ENCODE assay signal across 6 cellular contexts in the genomic region with DNA sequence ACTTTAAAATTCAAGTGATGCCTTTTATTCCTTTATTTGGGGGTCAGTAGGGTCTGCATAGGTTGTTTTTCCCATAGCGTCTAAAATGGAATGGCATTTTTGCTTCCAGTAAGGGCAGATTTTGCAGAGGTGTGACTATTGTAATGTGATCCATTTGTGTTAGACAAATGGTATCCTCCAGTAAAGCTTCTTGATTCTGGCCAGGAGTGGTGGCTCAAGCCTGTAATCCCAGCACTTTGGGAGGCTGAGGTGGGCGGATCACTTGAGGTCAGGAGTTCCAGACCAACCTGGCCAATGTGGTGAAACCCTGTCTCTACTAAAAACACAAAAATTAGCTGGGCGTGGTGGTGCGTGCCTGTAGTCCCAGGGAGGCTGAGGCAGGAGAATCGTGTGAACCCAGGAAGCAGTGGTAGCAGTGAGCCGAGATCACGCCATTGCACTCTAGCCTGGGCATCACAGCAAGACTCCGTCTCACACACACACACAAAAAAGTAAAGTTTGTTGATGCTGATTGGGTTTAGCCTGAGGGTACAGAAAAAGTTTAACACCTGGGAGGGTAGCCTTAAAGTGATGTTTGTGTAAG. TPM values are rescaled to one million over a fixed set of nuclear protein-coding genes. Genes with fewer than 3 reads are reported as not detected.
A peak's percentile ranks its signal among the peaks of the same experiment; 100 is the strongest.
DNase-seq lines count a peak whose midpoint lies in the region; TF ChIP-seq lines count a peak whose summit lies in the region.
"Not testable (repeated sequence)": the region's sequence is repeated elsewhere in the genome, so short reads cannot be mapped to it uniquely, and the experiment has no call there.

No MANE protein-coding gene starts in this region.

- POLR2A ChIA-PET in PC-9 (lab: Charles Lee; ENCODE audit: unreplicated experiment): interaction anchor here (0.7 to 1.0 kb wide), 3 partner anchors 17 to 220 kb away, joined by 3 to 4 read pairs (median 3); partner anchors contain the start of gene CLIC1

- H3K4me1 ChIP-seq in BLaER1: peaks cover 53% of the 10 kb centered on the region
- peaks cover 45% of the 10 kb centered on the region for H3K4me1 ChIP-seq in PC-9 (replicated peaks; ENCODE audit: insufficient read depth)
- peaks cover 24 to 55% of the 10 kb centered on the region in 2 donors for H3K4me1 ChIP-seq in adrenal gland (replicated peaks in 1 of 2)
- H3K4me1 ChIP-seq in fibroblast of lung (ENCODE audit: control insufficient read depth, extremely low read depth, insufficient read depth, low read length); mesodermal cell (ENCODE audit: control insufficient read depth, insufficient read depth, low read length, poor library complexity, severe bottlenecking): not testable (repeated sequence)

- DNase-seq in PC-9: peak; percentile 53 to 55
- DNase-seq in adrenal gland: peak in 2 of 7 donors; percentile 17 to 45
- not testable (repeated sequence) for DNase-seq in fibroblast of lung (ENCODE audit: low read depth in 2 of 2)
- DNase-seq in stimulated activated CD4-positive, alpha-beta T cell treated with anti-CD3 and anti-CD28 coated beads, Interleukin-15, amount 100 ng/mL, for 24 hours: peak; percentile 27

- intact Hi-C loops in PC-9 (cut with micrococcal nuclease; ENCODE audit: unreplicated experiment); adrenal gland (cut with DNase I): not testable (repeated sequence)

- peaks cover 71% of the 10 kb centered on the region for H3F3A ChIP-seq in PC-9 (ENCODE audit: insufficient read depth, low read depth)

- peaks cover 26% of the 10 kb centered on the region for H3K27me3 ChIP-seq in BLaER1
- H3K27me3 ChIP-seq in PC-9 (ENCODE audit: insufficient read depth, low read depth); adrenal gland; fibroblast of lung (ENCODE audit: control insufficient read depth, insufficient read depth, low read length): not testable (repeated sequence)

- peak overlapping the region; percentile 83 for H3K4me2 ChIP-seq in BLaER1
- peak overlapping the region; percentile 98 for H3K4me2 ChIP-seq in PC-9
- peak overlapping the region; percentile 96 for H3K4me2 ChIP-seq in fibroblast of lung (ENCODE audit: extremely low read depth, insufficient read depth, low read length)

- not testable (repeated sequence) for H3K9ac ChIP-seq in BLaER1; fibroblast of lung (ENCODE audit: insufficient read depth, low read length)

- CTCF ChIA-PET in PC-9 (lab: Charles Lee): not testable (repeated sequence)

- not testable (repeated sequence) for TF ChIP-seq POLR2A in adrenal gland (IDR thresholded peaks at IDR 0.05)

- not testable (repeated sequence) for H4K20me1 ChIP-seq in BLaER1; fibroblast of lung (ENCODE audit: control insufficient read depth, extremely low read depth, insufficient read depth, low read length)
- H4K20me1 ChIP-seq in PC-9 (ENCODE audit: insufficient read depth): peaks cover 19% of the 10 kb centered on the region

- H3K27ac ChIP-seq in BLaER1: peak overlapping the region; percentile 49; the same call in 1 of the 2 replicates
- H3K27ac ChIP-seq in PC-9: peak overlapping the region; percentile 98
- peak overlapping the region in 4 of 5 donors; percentile 47 to 100 (median 78) for H3K27ac ChIP-seq in adrenal gland
- H3K27ac ChIP-seq in fibroblast of lung (ENCODE audit: insufficient read depth, low read length); mesodermal cell (ENCODE audit: low read depth, low read length, severe bottlenecking): not testable (repeated sequence)

- WGBS in adrenal gland, 4 donors: 56 to 67% (median 63%) methylated on average over 8 of the region's 8 CpGs
- WGBS in mesodermal cell (ENCODE audit: insufficient coverage in 2 of 2), 2 experiments: 89 to 100% methylated on average over 4 to 5 of the region's 8 CpGs

- H3K79me2 ChIP-seq in PC-9 (ENCODE audit: low read depth) (peaks cover 65% of the 10 kb centered on the region), fibroblast of lung (ENCODE audit: control insufficient read depth, insufficient read depth, low read length) (peaks cover 21% of the 10 kb centered on the region)

- BruUV-seq in PC-9 (replicated peaks; lab: Mats Ljungman, UMichigan): not testable (repeated sequence)

- not testable (repeated sequence) for H3K36me3 ChIP-seq in BLaER1; PC-9 (ENCODE audit: low read depth); adrenal gland (replicated peaks in 1 of 2); fibroblast of lung (ENCODE audit: control insufficient read depth, insufficient read depth, low read length); mesodermal cell (ENCODE audit: control insufficient read depth, insufficient read depth, low read length)

- H3K9me2 ChIP-seq in PC-9 (ENCODE audit: insufficient read depth): not testable (repeated sequence)

- H2AFZ ChIP-seq in PC-9; fibroblast of lung (ENCODE audit: low read length): not testable (repeated sequence)

- peak overlapping the region; percentile 65 for H3K4me3 ChIP-seq in BLaER1
- H3K4me3 ChIP-seq in PC-9: peak overlapping the region; percentile 81
- H3K4me3 ChIP-seq in adrenal gland: peak overlapping the region in 2 of 4 donors; percentile 0 to 59
- peak overlapping the region; percentile 45 to 67 (median 52) for H3K4me3 ChIP-seq in fibroblast of lung (replicated peaks in 1 of 4; ENCODE audit: control extremely low read depth in 1 of 4, insufficient read depth in 1 of 4, low read depth in 3 of 4, low read length in 4 of 4)
- peak overlapping the region; percentile 19 for H3K4me3 ChIP-seq in mesodermal cell (ENCODE audit: extremely low read depth, insufficient read depth, low read length, poor library complexity, severe bottlenecking)

- TF ChIP-seq CTCF in PC-9 (conservative IDR thresholded peaks at IDR 0.05); adrenal gland (IDR thresholded peaks at IDR 0.05); fibroblast of lung (conservative IDR thresholded peaks at IDR 0.05 in 1 of 2, IDR thresholded peaks at IDR 0.05 in 1 of 2; ENCODE audit: low read depth in 1 of 2, low read length in 2 of 2): not testable (repeated sequence)

- not testable (repeated sequence) for H3K9me3 ChIP-seq in BLaER1; PC-9 (ENCODE audit: insufficient read depth, low read depth); adrenal gland (replicated peaks in 1 of 3); fibroblast of lung (ENCODE audit: control insufficient read depth, insufficient read depth, low read depth, low read length); mesodermal cell (ENCODE audit: control insufficient read depth, low read length)

RNA-seq across cellular contexts. Expression of gene HSPA1A, which starts 2.7 kb away (rescaled TPM):
- total RNA-seq in PC-9 (2021): 378 and 385 TPM in 2 replicates
- 100 to 1,000 TPM; 153 to 261 (median 217) TPM for total RNA-seq in adrenal gland
- 10 to 100 TPM; 48.5 to 89.4 (median 84.3) TPM for polyA plus RNA-seq in adrenal gland
- 70.0 and 111 TPM in 2 replicates for total RNA-seq in fibroblast of lung
- polyA plus RNA-seq in fibroblast of lung: 61.2 and 66.3 TPM in 2 replicates
- 98.8 and 107 TPM in 2 replicates for polyA plus RNA-seq in fibroblast of lung (2012)
- 38.5 and 40.2 TPM in 2 replicates for polyA minus RNA-seq in fibroblast of lung (ENCODE audit: low replicate concordance)
- 43.6 TPM for polyA plus RNA-seq in mesodermal cell (2013, experiment 1 of 2)
- 36.9 TPM for polyA plus RNA-seq in mesodermal cell (2013, experiment 2 of 2)

RNA-seq across cellular contexts. Expression of gene HSPA1L, which starts 2.9 kb away (rescaled TPM):
- 2.3 and 2.6 TPM in 2 replicates for total RNA-seq in PC-9 (2021)
- 1 to 10 TPM in 7 of 8 donors, under 1 TPM in 1; 0.79 to 3.6 (median 1.9) TPM for total RNA-seq in adrenal gland
- 1 to 10 TPM; 1.0 to 5.3 (median 1.1) TPM for polyA plus RNA-seq in adrenal gland
- 2.1 and 3.1 TPM in 2 replicates for total RNA-seq in fibroblast of lung
- polyA plus RNA-seq in fibroblast of lung: 0.74 and 0.75 TPM in 2 replicates
- polyA plus RNA-seq in fibroblast of lung (2012): 0.98 and 1.1 TPM in 2 replicates
- polyA minus RNA-seq in fibroblast of lung (ENCODE audit: low replicate concordance): 0.26 TPM in 1 of 2 replicates, not detected in the other
- polyA plus RNA-seq in mesodermal cell (2013, experiment 1 of 2): 1.9 TPM
- 1.4 TPM for polyA plus RNA-seq in mesodermal cell (2013, experiment 2 of 2)

RNA-seq across cellular contexts. Expression of gene HSPA1B, which starts 9.5 kb away (rescaled TPM):
- 334 and 340 TPM in 2 replicates for total RNA-seq in PC-9 (2021)
- 100 to 1,000 TPM; 156 to 424 (median 244) TPM for total RNA-seq in adrenal gland
- 100 to 1,000 TPM in 1 of 3 donors, 10 to 100 TPM in 2; 29.0 to 102 (median 38.6) TPM for polyA plus RNA-seq in adrenal gland
- total RNA-seq in fibroblast of lung: 115 and 152 TPM in 2 replicates
- polyA plus RNA-seq in fibroblast of lung: 35.5 and 60.2 TPM in 2 replicates
- 52.3 and 95.1 TPM in 2 replicates for polyA plus RNA-seq in fibroblast of lung (2012)
- polyA minus RNA-seq in fibroblast of lung (ENCODE audit: low replicate concordance): 39.2 and 45.2 TPM in 2 replicates
- polyA plus RNA-seq in mesodermal cell (2013, experiment 1 of 2): 42.1 TPM
- polyA plus RNA-seq in mesodermal cell (2013, experiment 2 of 2): 32.1 TPM

RNA-seq across cellular contexts. Expression of gene LSM2, which starts 11.3 kb away (rescaled TPM):
- total RNA-seq in PC-9 (2021) (67.5 and 74.3 TPM in 2 replicates), adrenal gland (10 to 100 TPM; 38.2 to 61.3 (median 44.6) TPM), fibroblast of lung (23.1 and 24.3 TPM in 2 replicates)
- polyA plus RNA-seq in adrenal gland (10 to 100 TPM; 28.0 to 55.2 (median 42.8) TPM), fibroblast of lung (34.7 and 68.1 TPM in 2 replicates)
- polyA plus RNA-seq in fibroblast of lung (2012): 39.1 and 68.7 TPM in 2 replicates
- 54.4 and 96.5 TPM in 2 replicates for polyA minus RNA-seq in fibroblast of lung (ENCODE audit: low replicate concordance)
- polyA plus RNA-seq in mesodermal cell (2013, experiment 1 of 2): 108 TPM
- polyA plus RNA-seq in mesodermal cell (2013, experiment 2 of 2): 96.7 TPM

RNA-seq across cellular contexts. Expression of gene VARS1, which starts 22.5 kb away (rescaled TPM):
- total RNA-seq in PC-9 (2021) (99.6 and 124 TPM in 2 replicates), adrenal gland (10 to 100 TPM; 37.8 to 90.8 (median 55.9) TPM), fibroblast of lung (29.8 and 53.5 TPM in 2 replicates)
- polyA plus RNA-seq in adrenal gland (10 to 100 TPM; 58.6 to 74.6 (median 59.2) TPM), fibroblast of lung (16.0 and 31.0 TPM in 2 replicates)
- polyA plus RNA-seq in fibroblast of lung (2012): 45.2 and 84.7 TPM in 2 replicates
- polyA minus RNA-seq in fibroblast of lung (ENCODE audit: low replicate concordance): 315 and 394 TPM in 2 replicates
- polyA plus RNA-seq in mesodermal cell (2013, experiment 1 of 2): 76.5 TPM
- polyA plus RNA-seq in mesodermal cell (2013, experiment 2 of 2): 67.8 TPM
